In genomic region chr16:89289428-89290395, GRCh38 we compare ENCODE assay signal across 8 cellular contexts.
A peak's percentile ranks its signal among the peaks of the same experiment; 100 is the strongest.
DNase-seq lines count a peak whose midpoint lies in the region; ATAC-seq and TF ChIP-seq lines count a peak whose summit lies in the region.

No MANE protein-coding gene starts in this region.

- TF ChIP-seq EP300 in sigmoid colon (IDR thresholded peaks at IDR 0.05), result no peak

- intact Hi-C loops in left ventricle myocardium superior (cut with micrococcal nuclease) (no loop called here), sigmoid colon (cut with DNase I) (loop anchor here (2.0 kb wide), 1 partner anchor 49 kb away; no protein-coding TSS in a partner anchor)

- peak; percentile 34 for DNase-seq in DMS53 treated with DMSO at 0.1 percent for 48 hours (lab: John Stamatoyannopoulos, UW; ENCODE audit: unreplicated experiment)
- DNase-seq in T-cell, result peak in 33 of 34 experiments; percentile 24 to 73 (median 58)
- peak; percentile 36 for DNase-seq in activated naive CD8-positive, alpha-beta T cell treated with anti-CD3 and anti-CD28 coated beads, Interleukin-2, amount 50 U/mL, for 16 hours (ENCODE audit: low read depth, low spot score)
- DNase-seq in left ventricle myocardium superior, result peak; percentile 80
- DNase-seq in sigmoid colon, result peak; percentile 84
- DNase-seq in mesenteric fat pad (ENCODE audit: low spot score), result no peak

- CTCF ChIA-PET in T-cell (lab: Charles Lee), result interaction anchor here in 1 of 2 donors (0.6 to 1.4 kb wide), 3 partner anchors 49 to 85 kb away, joined by 3 to 6 read pairs (median 4); partner anchors contain the start of gene ZNF778

- peaks cover 15 to 22% (median 20%) of the 10 kb centered on the region in 3 donors for H3K4me1 Mint-ChIP-seq in T-cell

- TF ChIP-seq CTCF in sigmoid colon (IDR thresholded peaks at IDR 0.05), result peak; percentile 64 to 85 (median 68)

- ATAC-seq in T-cell (replicated peaks in 1 of 4), result peak; percentile 71 to 86 (median 81)
- ATAC-seq in left ventricle myocardium superior, result peak; percentile 81
- no peak for ATAC-seq in GM19397 (IDR thresholded peaks at IDR 0.05; ENCODE audit: unreplicated experiment)

- H3K4me3 Mint-ChIP-seq in T-cell, result no peak overlapping the region

- H3K9me3 ChIP-seq in HUES6 (ENCODE audit: control insufficient read depth, insufficient read depth, low read depth, low read length) (no peaks in the 10 kb centered on the region), sigmoid colon (no peaks in the 10 kb centered on the region)

- H3K27me3 ChIP-seq in HUES6 (ENCODE audit: control insufficient read depth, insufficient read depth, low read length) (no peaks in the 10 kb centered on the region), sigmoid colon (no peaks in the 10 kb centered on the region)

- WGBS in sigmoid colon, 2 donors, result 74 to 75% methylated on average over 24 to 25 of the region's 25 CpGs

- H3K9ac ChIP-seq in HUES6 (ENCODE audit: low read length), result no peak overlapping the region

- POLR2A ChIA-PET in T-cell (lab: Charles Lee), result interaction anchor here in 1 of 2 donors (0.5 to 0.6 kb wide), 2 partner anchors 15 to 30 kb away, joined by 3 read pairs; no protein-coding TSS in a partner anchor

- H3K4me1 ChIP-seq in HUES6 (ENCODE audit: control insufficient read depth, insufficient read depth, low read length) (peaks cover 47% of the 10 kb centered on the region), sigmoid colon (peaks cover 0 to 22% (median 15%) of the 10 kb centered on the region in 4 donors)

- H3K27ac ChIP-seq in HUES6 (ENCODE audit: low read depth, low read length) (peak overlapping the region; percentile 84), sigmoid colon (peak overlapping the region in 2 of 4 donors; percentile 2 to 22)

- peak overlapping the region in 1 of 2 donors; percentile 43 for H3K27ac Mint-ChIP-seq in T-cell

- H3K27me3 Mint-ChIP-seq in T-cell, result no peaks in the 10 kb centered on the region

- H3K36me3 ChIP-seq in HUES6 (ENCODE audit: control insufficient read depth, insufficient read depth, low read length) (peaks cover 46% of the 10 kb centered on the region), sigmoid colon (peaks cover 29 to 60% (median 39%) of the 10 kb centered on the region in 4 donors)

- peaks cover 21% of the 10 kb centered on the region for H3K36me3 Mint-ChIP-seq in T-cell

- no peaks in the 10 kb centered on the region for H3K9me3 Mint-ChIP-seq in T-cell

- H3K4me3 ChIP-seq in HUES6 (ENCODE audit: low read depth, low read length) (no peak overlapping the region), sigmoid colon (no peak overlapping the region)

- TF ChIP-seq POLR2A in sigmoid colon (IDR thresholded peaks at IDR 0.05), result no peak
